In the genomic region with DNA sequence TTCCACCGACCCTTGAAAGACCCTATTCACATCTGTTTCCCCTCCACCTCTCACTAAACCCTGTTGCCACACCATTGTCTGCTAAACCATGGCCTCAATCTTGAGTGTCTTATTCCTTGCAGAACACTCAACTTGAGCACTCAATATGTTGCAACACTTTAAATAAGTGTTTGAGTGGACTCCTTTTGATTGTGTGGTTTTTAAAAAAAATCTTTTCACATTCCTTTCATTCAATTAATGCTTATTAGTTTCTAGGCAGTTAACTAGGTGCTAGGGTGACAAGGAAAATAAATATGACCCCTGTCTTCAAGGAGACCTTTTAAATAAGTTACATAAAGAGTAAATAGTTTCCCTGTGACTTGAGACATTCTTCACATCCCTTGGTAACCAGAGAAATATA, we compare ENCODE assay signal across 18 cellular contexts. TPM values are rescaled to one million over a fixed set of nuclear protein-coding genes. Genes with fewer than 3 reads are reported as not detected.
"Had no signal": no experiment of that assay in that cellular context is flagged by ENCODE, and none has a peak within 500 bp of the region (broad histone marks: within the 10 kb centered on the region; RNA-seq: fewer than 3 reads in every experiment).

No MANE protein-coding gene starts in this region.

- H3K4me1 Mint-ChIP-seq: WTC11 had no signal

- H3K27ac Mint-ChIP-seq: activated CD8-positive, alpha-beta T cell treated with anti-CD3 and anti-CD28 coated beads for 36 hours; activated naive CD4-positive, alpha-beta T cell treated with anti-CD3 and anti-CD28 coated beads, Interleukin-2, amount 50 U/mL, for 24 hours; stimulated activated naive CD8-positive, alpha-beta T cell treated with anti-CD3 and anti-CD28 coated beads, Interleukin-15, amount 100 ng/mL, for 72 hours; WTC11 had no signal

- H3K4me3 Mint-ChIP-seq: activated CD8-positive, alpha-beta T cell treated with anti-CD3 and anti-CD28 coated beads for 36 hours; activated naive CD4-positive, alpha-beta T cell treated with anti-CD3 and anti-CD28 coated beads, Interleukin-2, amount 50 U/mL, for 24 hours; activated T-cell treated with anti-CD3 and anti-CD28 coated beads, Interleukin-2, amount 50 U/mL, for 4 hours; stimulated activated naive CD8-positive, alpha-beta T cell treated with anti-CD3 and anti-CD28 coated beads, Interleukin-15, amount 100 ng/mL, for 72 hours; WTC11 had no signal

- H3K4me3 ChIP-seq: adrenal gland, esophagus muscularis mucosa, psoas muscle, spleen, testis, uterus had no signal

- DNase-seq: activated CD4-positive, alpha-beta T cell treated with anti-CD3 and anti-CD28 coated beads for 4 hours; activated CD8-positive, alpha-beta T cell treated with anti-CD3 and anti-CD28 coated beads for 36 hours; activated effector memory CD4-positive, alpha-beta T cell treated with Interleukin-2 at 50 U/mL for 16 hours; activated T-cell treated with anti-CD3 and anti-CD28 coated beads, Interleukin-2, amount 50 U/mL, for 4 hours; adrenal gland; psoas muscle; spleen; stimulated activated naive CD8-positive, alpha-beta T cell treated with anti-CD3 and anti-CD28 coated beads, Interleukin-15, amount 100 ng/mL, for 72 hours; T-helper 2 cell; testis; uterus had no signal

- ATAC-seq: activated CD8-positive, alpha-beta T cell treated with anti-CD3 and anti-CD28 coated beads for 36 hours; activated T-cell treated with anti-CD3 and anti-CD28 coated beads, Interleukin-2, amount 50 U/mL, for 4 hours; left lobe of liver; psoas muscle; sciatic nerve; stimulated activated naive CD8-positive, alpha-beta T cell treated with anti-CD3 and anti-CD28 coated beads, Interleukin-15, amount 100 ng/mL, for 72 hours; WTC11 had no signal

- H3K27me3 Mint-ChIP-seq: activated naive CD4-positive, alpha-beta T cell treated with anti-CD3 and anti-CD28 coated beads, Interleukin-2, amount 50 U/mL, for 24 hours; stimulated activated naive CD8-positive, alpha-beta T cell treated with anti-CD3 and anti-CD28 coated beads, Interleukin-15, amount 100 ng/mL, for 72 hours had no signal

RNA-seq across cellular contexts. Expression of gene HHLA2, which starts 13.3 kb away (rescaled TPM):
- total RNA-seq: adrenal gland, cardiac septum, esophagus muscularis mucosa, left lobe of liver, osteoblast, psoas muscle had no signal
